In the genomic region with DNA sequence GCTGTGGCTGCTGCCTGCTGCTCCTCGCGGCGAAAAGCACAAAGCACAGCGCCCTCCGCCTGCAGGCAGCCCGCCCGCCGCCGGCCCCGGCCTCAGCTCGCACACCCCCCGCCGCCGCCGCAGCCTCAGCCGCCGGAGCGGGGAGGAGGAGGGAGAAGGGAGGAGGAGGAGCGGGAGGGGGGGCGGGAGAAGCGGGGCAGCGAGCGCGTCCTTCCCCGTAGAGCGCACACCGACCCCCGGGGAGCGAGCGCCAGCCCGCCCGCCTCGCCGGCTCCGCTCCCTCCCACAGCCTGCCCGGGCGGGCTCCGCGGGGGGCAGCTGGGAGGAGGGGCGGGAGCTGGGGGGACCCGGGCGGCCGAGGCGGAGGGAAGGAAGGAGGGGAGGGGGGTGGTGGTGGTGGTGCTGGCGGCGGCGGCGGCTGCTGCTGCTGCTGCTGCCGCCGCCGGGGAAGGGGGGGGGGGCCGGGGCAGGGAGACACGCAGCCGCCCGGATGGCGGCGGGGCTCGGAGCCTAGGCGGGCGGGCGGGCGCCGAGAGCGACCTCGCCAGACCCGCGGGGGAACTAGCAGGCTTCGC, we compare ENCODE assay signal across 1 cellular context.
TF ChIP-seq lines count a peak whose summit lies in the region.

A gene with protein sequence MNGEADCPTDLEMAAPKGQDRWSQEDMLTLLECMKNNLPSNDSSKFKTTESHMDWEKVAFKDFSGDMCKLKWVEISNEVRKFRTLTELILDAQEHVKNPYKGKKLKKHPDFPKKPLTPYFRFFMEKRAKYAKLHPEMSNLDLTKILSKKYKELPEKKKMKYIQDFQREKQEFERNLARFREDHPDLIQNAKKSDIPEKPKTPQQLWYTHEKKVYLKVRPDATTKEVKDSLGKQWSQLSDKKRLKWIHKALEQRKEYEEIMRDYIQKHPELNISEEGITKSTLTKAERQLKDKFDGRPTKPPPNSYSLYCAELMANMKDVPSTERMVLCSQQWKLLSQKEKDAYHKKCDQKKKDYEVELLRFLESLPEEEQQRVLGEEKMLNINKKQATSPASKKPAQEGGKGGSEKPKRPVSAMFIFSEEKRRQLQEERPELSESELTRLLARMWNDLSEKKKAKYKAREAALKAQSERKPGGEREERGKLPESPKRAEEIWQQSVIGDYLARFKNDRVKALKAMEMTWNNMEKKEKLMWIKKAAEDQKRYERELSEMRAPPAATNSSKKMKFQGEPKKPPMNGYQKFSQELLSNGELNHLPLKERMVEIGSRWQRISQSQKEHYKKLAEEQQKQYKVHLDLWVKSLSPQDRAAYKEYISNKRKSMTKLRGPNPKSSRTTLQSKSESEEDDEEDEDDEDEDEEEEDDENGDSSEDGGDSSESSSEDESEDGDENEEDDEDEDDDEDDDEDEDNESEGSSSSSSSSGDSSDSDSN (minus strand): TSS at position 40 of the 575 bp plus-strand sequence. CDS start 1,446 bp downstream, outside the sequence.

TF ChIP-seq in K562, 482 proteins besides CTCF, POLR2A, EP300 and RAD21 (continued from another document):
- TF ChIP-seq KLF13 (tag; IDR thresholded peaks at IDR 0.05; ENCODE audit: borderline replicate concordance, low read depth) (no peak), CREB1 (IDR thresholded peaks at IDR 0.05) (0 out of 2 replicates have a peak, but pooled peaks have one; percentile 12), CREB1 (CRISPR knock-in tag; IDR thresholded peaks at IDR 0.05) (no peak), YY1 (IDR thresholded peaks at IDR 0.05; ENCODE audit: borderline replicate concordance in 1 of 3, control insufficient read depth in 1 of 3, extremely low read depth in 1 of 3, insufficient read depth in 3 of 3, insufficient read length in 1 of 3, insufficient replicate concordance in 2 of 3, low read depth in 1 of 3, low read length in 2 of 3) (peak in 1 of 3 experiments; percentile 74), RAD51 (IDR thresholded peaks at IDR 0.05; ENCODE audit: borderline replicate concordance, low read depth) (no peak), ATF1 (CRISPR knock-in tag; IDR thresholded peaks at IDR 0.05) (no peak), ATF1 (tag; IDR thresholded peaks at IDR 0.05) (no peak), XRCC5 (IDR thresholded peaks at IDR 0.05; ENCODE audit: low read depth, low read length) (no peak), KAT2B (IDR thresholded peaks at IDR 0.05; ENCODE audit: low read depth, low read length) (no peak), ZFP36 (IDR thresholded peaks at IDR 0.05; ENCODE audit: low read depth, low read length, partially characterized antibody) (peak; percentile 39), ZBTB8A (IDR thresholded peaks at IDR 0.05; ENCODE audit: partially characterized antibody) (no peak)
- TF ChIP-seq, protein P1, sequence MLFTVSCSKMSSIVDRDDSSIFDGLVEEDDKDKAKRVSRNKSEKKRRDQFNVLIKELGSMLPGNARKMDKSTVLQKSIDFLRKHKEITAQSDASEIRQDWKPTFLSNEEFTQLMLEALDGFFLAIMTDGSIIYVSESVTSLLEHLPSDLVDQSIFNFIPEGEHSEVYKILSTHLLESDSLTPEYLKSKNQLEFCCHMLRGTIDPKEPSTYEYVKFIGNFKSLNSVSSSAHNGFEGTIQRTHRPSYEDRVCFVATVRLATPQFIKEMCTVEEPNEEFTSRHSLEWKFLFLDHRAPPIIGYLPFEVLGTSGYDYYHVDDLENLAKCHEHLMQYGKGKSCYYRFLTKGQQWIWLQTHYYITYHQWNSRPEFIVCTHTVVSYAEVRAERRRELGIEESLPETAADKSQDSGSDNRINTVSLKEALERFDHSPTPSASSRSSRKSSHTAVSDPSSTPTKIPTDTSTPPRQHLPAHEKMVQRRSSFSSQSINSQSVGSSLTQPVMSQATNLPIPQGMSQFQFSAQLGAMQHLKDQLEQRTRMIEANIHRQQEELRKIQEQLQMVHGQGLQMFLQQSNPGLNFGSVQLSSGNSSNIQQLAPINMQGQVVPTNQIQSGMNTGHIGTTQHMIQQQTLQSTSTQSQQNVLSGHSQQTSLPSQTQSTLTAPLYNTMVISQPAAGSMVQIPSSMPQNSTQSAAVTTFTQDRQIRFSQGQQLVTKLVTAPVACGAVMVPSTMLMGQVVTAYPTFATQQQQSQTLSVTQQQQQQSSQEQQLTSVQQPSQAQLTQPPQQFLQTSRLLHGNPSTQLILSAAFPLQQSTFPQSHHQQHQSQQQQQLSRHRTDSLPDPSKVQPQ (CRISPR knock-in tag; IDR thresholded peaks at IDR 0.05; ENCODE audit: borderline replicate concordance): no peak
- TF ChIP-seq, protein P2, sequence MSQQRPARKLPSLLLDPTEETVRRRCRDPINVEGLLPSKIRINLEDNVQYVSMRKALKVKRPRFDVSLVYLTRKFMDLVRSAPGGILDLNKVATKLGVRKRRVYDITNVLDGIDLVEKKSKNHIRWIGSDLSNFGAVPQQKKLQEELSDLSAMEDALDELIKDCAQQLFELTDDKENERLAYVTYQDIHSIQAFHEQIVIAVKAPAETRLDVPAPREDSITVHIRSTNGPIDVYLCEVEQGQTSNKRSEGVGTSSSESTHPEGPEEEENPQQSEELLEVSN (IDR thresholded peaks at IDR 0.05; ENCODE audit: borderline replicate concordance in 1 of 2, extremely low read depth in 1 of 2, insufficient read depth in 1 of 2, insufficient read length in 1 of 2, low read depth in 1 of 2, low read length in 1 of 2, poor library complexity in 1 of 2, severe bottlenecking in 1 of 2): peak in 1 of 2 experiments; percentile 54
